ENCODE assay signal across 1 cellular context in the genomic region with DNA sequence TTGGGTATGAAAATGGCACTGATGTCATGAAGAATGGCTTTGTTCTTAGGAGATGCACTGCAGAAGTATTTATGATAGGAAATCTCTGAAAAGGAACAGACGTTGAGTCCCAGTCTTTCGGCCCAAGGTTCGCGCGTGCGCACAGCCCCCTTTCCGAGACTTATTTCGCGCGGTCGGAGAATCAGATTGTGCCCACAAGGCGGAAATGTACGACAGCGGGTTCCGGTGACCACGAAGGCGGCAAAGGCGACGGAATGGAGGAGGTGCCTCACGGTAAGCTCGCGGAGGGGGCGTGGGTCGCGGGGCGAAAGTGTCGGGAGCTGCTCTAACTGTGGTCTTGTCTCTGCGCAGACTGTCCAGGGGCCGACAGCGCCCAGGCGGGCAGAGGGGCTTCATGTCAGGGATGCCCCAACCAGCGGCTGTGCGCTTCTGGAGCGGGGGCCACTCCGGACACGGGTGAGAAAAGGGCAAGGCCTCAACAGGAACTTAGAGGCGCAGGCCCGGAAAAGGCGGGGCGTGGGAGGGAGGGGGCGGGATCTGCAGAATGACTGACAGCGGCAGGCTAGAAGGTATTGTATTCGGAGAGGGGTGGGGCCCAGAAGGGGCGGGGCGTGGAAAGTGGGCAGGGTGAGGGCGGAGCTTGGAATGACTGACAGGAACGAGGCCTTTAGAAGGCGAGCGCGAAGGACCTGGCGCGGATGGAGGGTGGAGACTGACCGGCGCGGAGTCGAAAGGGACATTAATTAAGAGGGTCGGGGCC.
TF ChIP-seq lines count a peak whose summit lies in the region.

NUBP1 (plus strand) TSS at position 233 of the 760 bp plus-strand sequence; CDS start at position 255, 22 bp downstream.

TF ChIP-seq in K562, 482 proteins besides CTCF, POLR2A, EP300 and RAD21 (continued from another document and continues in another):
- TF ChIP-seq, protein P1, sequence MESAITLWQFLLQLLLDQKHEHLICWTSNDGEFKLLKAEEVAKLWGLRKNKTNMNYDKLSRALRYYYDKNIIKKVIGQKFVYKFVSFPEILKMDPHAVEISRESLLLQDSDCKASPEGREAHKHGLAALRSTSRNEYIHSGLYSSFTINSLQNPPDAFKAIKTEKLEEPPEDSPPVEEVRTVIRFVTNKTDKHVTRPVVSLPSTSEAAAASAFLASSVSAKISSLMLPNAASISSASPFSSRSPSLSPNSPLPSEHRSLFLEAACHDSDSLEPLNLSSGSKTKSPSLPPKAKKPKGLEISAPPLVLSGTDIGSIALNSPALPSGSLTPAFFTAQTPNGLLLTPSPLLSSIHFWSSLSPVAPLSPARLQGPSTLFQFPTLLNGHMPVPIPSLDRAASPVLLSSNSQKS (CRISPR knock-in tag; IDR thresholded peaks at IDR 0.05) = no peak
- TF ChIP-seq LEF1 (IDR thresholded peaks at IDR 0.05) (no peak), SETDB1 (IDR thresholded peaks at IDR 0.05; ENCODE audit: low read length) (peak; percentile 48), SRF (CRISPR knock-in tag; IDR thresholded peaks at IDR 0.05) (0 out of 4 replicates have a peak, but pooled peaks of 1 of the 2 experiments have one; percentile 33), ATF7 (IDR thresholded peaks at IDR 0.05) (peak; percentile 76), BRCA1 (IDR thresholded peaks at IDR 0.05) (no peak), BRCA1 (CRISPR knock-in tag; IDR thresholded peaks at IDR 0.05) (no peak), POLR2H (tag; IDR thresholded peaks at IDR 0.05; ENCODE audit: low read depth) (peak; percentile 88), BCOR (IDR thresholded peaks at IDR 0.05) (no peak), TEAD1 (CRISPR knock-in tag; IDR thresholded peaks at IDR 0.05) (peak; percentile 67 to 87; a peak in 2 of 4 replicates), BRD9 (IDR thresholded peaks at IDR 0.05; ENCODE audit: low read depth, partially characterized antibody) (no peak), SMARCA4 (IDR thresholded peaks at IDR 0.05) (no peak), SAFB2 (IDR thresholded peaks at IDR 0.05; ENCODE audit: borderline replicate concordance, low read depth, low read length, severe bottlenecking) (no peak), ZNF253 (CRISPR knock-in tag; conservative IDR thresholded peaks at IDR 0.05) (no peak), SIN3A (IDR thresholded peaks at IDR 0.05; ENCODE audit: borderline replicate concordance in 2 of 2, control insufficient read depth in 1 of 2, low read depth in 2 of 2, low read length in 2 of 2) (0 out of 4 replicates have a peak, but pooled peaks of 1 of the 2 experiments have one; percentile 35), BRF2 (IDR thresholded peaks at IDR 0.05; ENCODE audit: borderline replicate concordance, insufficient read depth, insufficient read length) (no peak), ZNF41 (CRISPR knock-in tag; conservative IDR thresholded peaks at IDR 0.05) (no peak), XRCC4 (IDR thresholded peaks at IDR 0.05; ENCODE audit: extremely low read depth, insufficient read depth, insufficient read length) (no peak), ZNF780A (CRISPR knock-in tag; IDR thresholded peaks at IDR 0.05) (no peak), NFYB (IDR thresholded peaks at IDR 0.05; ENCODE audit: extremely low read depth, insufficient read length) (no peak), MBD1 (CRISPR knock-in tag; IDR thresholded peaks at IDR 0.05) (no peak), DMBX1 (CRISPR knock-in tag; IDR thresholded peaks at IDR 0.05; ENCODE audit: borderline replicate concordance) (no peak; the same call in 1 of the 2 replicates), CSDE1 (IDR thresholded peaks at IDR 0.05) (no peak), CHD1 (IDR thresholded peaks at IDR 0.05; ENCODE audit: low read length) (peak; percentile 43), MECOM (CRISPR knock-in tag; IDR thresholded peaks at IDR 0.05) (no peak), NBN (IDR thresholded peaks at IDR 0.05; ENCODE audit: low read depth) (peak; percentile 92), ELF2 (CRISPR knock-in tag; IDR thresholded peaks at IDR 0.05) (peak; percentile 94), LCOR (CRISPR knock-in tag; IDR thresholded peaks at IDR 0.05) (peak; percentile 81; the same call in 1 of the 2 replicates), ZNF134 (CRISPR knock-in tag; conservative IDR thresholded peaks at IDR 0.05) (0 out of 2 replicates have a peak, but pooled peaks have one; percentile 37), RB1 (IDR thresholded peaks at IDR 0.05; ENCODE audit: low read depth) (peak; percentile 72; the same call in 1 of the 2 replicates), PTTG1 (tag; IDR thresholded peaks at IDR 0.05; ENCODE audit: low read depth) (no peak), PML (IDR thresholded peaks at IDR 0.05; ENCODE audit: low read length) (peak; percentile 66; the same call in 1 of the 2 replicates), PRDM10 (IDR thresholded peaks at IDR 0.05; ENCODE audit: partially characterized antibody) (peak; percentile 6), HMG20B (CRISPR knock-in tag; IDR thresholded peaks at IDR 0.05) (no peak), YY1 (IDR thresholded peaks at IDR 0.05; ENCODE audit: borderline replicate concordance in 1 of 3, control insufficient read depth in 1 of 3, extremely low read depth in 1 of 3, insufficient read depth in 3 of 3, insufficient read length in 1 of 3, insufficient replicate concordance in 2 of 3, low read depth in 1 of 3, low read length in 2 of 3) (peak in 2 of 3 experiments; percentile 48 to 70), NR2C1 (IDR thresholded peaks at IDR 0.05) (no peak), NR2C1 (tag; IDR thresholded peaks at IDR 0.05) (peak; percentile 67), ZNF592 (IDR thresholded peaks at IDR 0.05) (no peak), ASH1L (IDR thresholded peaks at IDR 0.05; ENCODE audit: borderline replicate concordance, low read depth, partially characterized antibody) (peak; percentile 10), ZNF707 (CRISPR knock-in tag; conservative IDR thresholded peaks at IDR 0.05) (no peak), ZNF3 (CRISPR knock-in tag; IDR thresholded peaks at IDR 0.05) (no peak), IRF1 (CRISPR knock-in tag; IDR thresholded peaks at IDR 0.05; ENCODE audit: borderline replicate concordance) (no peak)
- TF ChIP-seq, protein P2, sequence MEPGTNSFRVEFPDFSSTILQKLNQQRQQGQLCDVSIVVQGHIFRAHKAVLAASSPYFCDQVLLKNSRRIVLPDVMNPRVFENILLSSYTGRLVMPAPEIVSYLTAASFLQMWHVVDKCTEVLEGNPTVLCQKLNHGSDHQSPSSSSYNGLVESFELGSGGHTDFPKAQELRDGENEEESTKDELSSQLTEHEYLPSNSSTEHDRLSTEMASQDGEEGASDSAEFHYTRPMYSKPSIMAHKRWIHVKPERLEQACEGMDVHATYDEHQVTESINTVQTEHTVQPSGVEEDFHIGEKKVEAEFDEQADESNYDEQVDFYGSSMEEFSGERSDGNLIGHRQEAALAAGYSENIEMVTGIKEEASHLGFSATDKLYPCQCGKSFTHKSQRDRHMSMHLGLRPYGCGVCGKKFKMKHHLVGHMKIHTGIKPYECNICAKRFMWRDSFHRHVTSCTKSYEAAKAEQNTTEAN (CRISPR knock-in tag; IDR thresholded peaks at IDR 0.05) = no peak
- TF ChIP-seq, protein P3, sequence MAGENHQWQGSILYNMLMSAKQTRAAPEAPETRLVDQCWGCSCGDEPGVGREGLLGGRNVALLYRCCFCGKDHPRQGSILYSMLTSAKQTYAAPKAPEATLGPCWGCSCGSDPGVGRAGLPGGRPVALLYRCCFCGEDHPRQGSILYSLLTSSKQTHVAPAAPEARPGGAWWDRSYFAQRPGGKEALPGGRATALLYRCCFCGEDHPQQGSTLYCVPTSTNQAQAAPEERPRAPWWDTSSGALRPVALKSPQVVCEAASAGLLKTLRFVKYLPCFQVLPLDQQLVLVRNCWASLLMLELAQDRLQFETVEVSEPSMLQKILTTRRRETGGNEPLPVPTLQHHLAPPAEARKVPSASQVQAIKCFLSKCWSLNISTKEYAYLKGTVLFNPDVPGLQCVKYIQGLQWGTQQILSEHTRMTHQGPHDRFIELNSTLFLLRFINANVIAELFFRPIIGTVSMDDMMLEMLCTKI (IDR thresholded peaks at IDR 0.05; ENCODE audit: partially characterized antibody) = no peak
- TF ChIP-seq, protein P4, sequence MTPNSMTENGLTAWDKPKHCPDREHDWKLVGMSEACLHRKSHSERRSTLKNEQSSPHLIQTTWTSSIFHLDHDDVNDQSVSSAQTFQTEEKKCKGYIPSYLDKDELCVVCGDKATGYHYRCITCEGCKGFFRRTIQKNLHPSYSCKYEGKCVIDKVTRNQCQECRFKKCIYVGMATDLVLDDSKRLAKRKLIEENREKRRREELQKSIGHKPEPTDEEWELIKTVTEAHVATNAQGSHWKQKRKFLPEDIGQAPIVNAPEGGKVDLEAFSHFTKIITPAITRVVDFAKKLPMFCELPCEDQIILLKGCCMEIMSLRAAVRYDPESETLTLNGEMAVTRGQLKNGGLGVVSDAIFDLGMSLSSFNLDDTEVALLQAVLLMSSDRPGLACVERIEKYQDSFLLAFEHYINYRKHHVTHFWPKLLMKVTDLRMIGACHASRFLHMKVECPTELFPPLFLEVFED (CRISPR knock-in tag; conservative IDR thresholded peaks at IDR 0.05) = peak; percentile 92
